ENCODE assay signal across 23 cellular contexts in the genomic region with DNA sequence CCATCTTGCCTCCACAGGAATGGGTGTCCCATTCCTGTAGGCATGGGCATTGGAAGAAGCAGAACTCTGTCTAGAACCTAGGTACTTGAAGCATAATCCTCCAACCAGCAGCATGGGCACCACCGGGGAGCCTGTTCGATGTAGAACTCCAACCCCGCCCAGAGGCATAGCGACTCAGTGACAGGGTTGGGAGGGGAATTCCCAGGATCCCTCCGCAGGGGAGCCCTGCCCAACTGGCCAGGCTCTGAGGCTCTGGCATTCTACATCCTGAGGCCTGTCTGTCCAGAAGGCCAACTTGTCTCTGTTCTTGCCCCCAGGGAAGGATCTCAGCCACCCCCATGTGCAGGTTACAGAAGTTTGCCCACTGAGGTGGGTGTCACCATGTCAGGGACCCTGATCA. TPM values are rescaled to one million over a fixed set of nuclear protein-coding genes. Genes with fewer than 3 reads are reported as not detected.
DNase-seq lines count a peak whose midpoint lies in the region; ATAC-seq and TF ChIP-seq lines count a peak whose summit lies in the region.
"Had no signal": no experiment of that assay in that cellular context is flagged by ENCODE, and none has a peak within 500 bp of the region (broad histone marks: within the 10 kb centered on the region; RNA-seq: fewer than 3 reads in every experiment).

No MANE protein-coding gene starts in this region.

- no peak overlapping the region for H2AFZ ChIP-seq in hepatocyte
- H2AFZ ChIP-seq: GM23338 had no signal

- ATAC-seq in gastrocnemius medialis (no peak), HG02588 (IDR thresholded peaks at IDR 0.05; ENCODE audit: unreplicated experiment) (no peak)
- ATAC-seq: A549, GM12878, GM23338, HCT116 had no signal

- peak; percentile 23 for DNase-seq in Daoy (ENCODE audit: low read depth)
- peak; percentile 19 for DNase-seq in epithelial cell of esophagus (ENCODE audit: low read depth)
- peak; percentile 52 for DNase-seq in kidney tubule cell (ENCODE audit: low spot score)
- no peak for DNase-seq in NAMALWA (ENCODE audit: low spot score)
- no peak for DNase-seq in gastrocnemius medialis
- DNase-seq in hepatocyte (ENCODE audit: low spot score) = no peak
- DNase-seq: 8988T; ACHN; AML-193; BE2C; CD4-positive, alpha-beta T cell; CD8-positive, alpha-beta memory T cell; DMS53; DMS79 treated with DMSO at 0.1 percent for 48 hours; H9 had no signal

- H3K27ac ChIP-seq in gastrocnemius medialis (peak overlapping the region in 1 of 4 donors; percentile 43), hepatocyte (no peak overlapping the region)
- H3K27ac ChIP-seq: A549; BLaER1 treated with 17β-estradiol and CSF1 and Interleukin-3, amounts not matched to agents 10 nM and 100 nM had no signal

- H3K4me3 ChIP-seq in epithelial cell of esophagus (ENCODE audit: low read length) = no peak overlapping the region
- H3K4me3 ChIP-seq in gastrocnemius medialis = no peak overlapping the region
- H3K4me3 ChIP-seq in hepatocyte = no peak overlapping the region
- H3K4me3 ChIP-seq: A549; BLaER1 treated with 17β-estradiol and CSF1 and Interleukin-3, amounts not matched to agents 10 nM and 100 nM; GM12878; GM23338 had no signal

- TF ChIP-seq CTCF in epithelial cell of esophagus (IDR thresholded peaks at IDR 0.05; ENCODE audit: insufficient read depth, low read depth, low read length, missing control alignments) (no peak), gastrocnemius medialis (IDR thresholded peaks at IDR 0.05 in 4 of 5, conservative IDR thresholded peaks at IDR 0.05 in 1 of 5) (no peak), hepatocyte (IDR thresholded peaks at IDR 0.05; ENCODE audit: poor library complexity) (no peak)

- no peaks in the 10 kb centered on the region for H3K79me2 ChIP-seq in hepatocyte

- H3K4me1 ChIP-seq in gastrocnemius medialis (no peaks in the 10 kb centered on the region), hepatocyte (ENCODE audit: insufficient read depth) (no peaks in the 10 kb centered on the region)
- H3K4me1 ChIP-seq: A549, BE2C had no signal

- in situ Hi-C loops in gastrocnemius medialis (cut with MboI; ENCODE audit: low sequenced_read_pairs in 4 of 4) = no loop called here

- H3K9me2 ChIP-seq in hepatocyte (replicated peaks; ENCODE audit: insufficient read depth) = no peaks in the 10 kb centered on the region

- H3K27me3 ChIP-seq in gastrocnemius medialis = no peaks in the 10 kb centered on the region
- H3K27me3 ChIP-seq in hepatocyte = no peaks in the 10 kb centered on the region
- H3K27me3 ChIP-seq: BE2C; BLaER1 treated with 17β-estradiol and CSF1 and Interleukin-3, amounts not matched to agents 10 nM and 100 nM had no signal

- H3K4me2 ChIP-seq in hepatocyte = no peak overlapping the region
- H3K4me2 ChIP-seq: A549; BLaER1 treated with 17β-estradiol and CSF1 and Interleukin-3, amounts not matched to agents 10 nM and 100 nM; GM23338 had no signal

- no peaks in the 10 kb centered on the region for H4K20me1 ChIP-seq in hepatocyte (ENCODE audit: insufficient read depth, poor library complexity, severe bottlenecking)

- no peak for TF ChIP-seq POLR2A in gastrocnemius medialis (IDR thresholded peaks at IDR 0.05)

- H3K9me3 ChIP-seq in gastrocnemius medialis (no peaks in the 10 kb centered on the region), hepatocyte (ENCODE audit: low read depth) (no peaks in the 10 kb centered on the region)
- H3K9me3 ChIP-seq: A549; BE2C; BLaER1 treated with 17β-estradiol and CSF1 and Interleukin-3, amounts not matched to agents 10 nM and 100 nM had no signal

- 71% methylated on average over 5 of the region's 5 CpGs for WGBS in hepatocyte (ENCODE audit: low lambda C conversion rate, missing lambda C conversion rate)

- H3K36me3 ChIP-seq in gastrocnemius medialis (peaks cover 0 to 51% of the 10 kb centered on the region in 2 donors), hepatocyte (replicated peaks; ENCODE audit: insufficient read depth, low read depth) (no peaks in the 10 kb centered on the region)
- H3K36me3 ChIP-seq: BE2C; BLaER1 treated with 17β-estradiol and CSF1 and Interleukin-3, amounts not matched to agents 10 nM and 100 nM had no signal

- intact Hi-C loops in gastrocnemius medialis (cut with DNase I; ENCODE audit: low total_unique reads) = no loop called here

RNA-seq across cellular contexts. Expression of a gene that starts 38.2 kb away (rescaled TPM):
- total RNA-seq in Daoy (2014; rRNA removed; shearing (Covaris generic)) = not detected in 2 replicates
- total RNA-seq in gastrocnemius medialis (10 to 100 TPM; 74.3 to 93.5 (median 81.2) TPM), hepatocyte (0.04 TPM in 1 of 2 replicates, not detected in the other)
- not detected in 2 replicates for polyA plus RNA-seq in hepatocyte
- total RNA-seq: CD4-positive, alpha-beta T cell; CD8-positive, alpha-beta memory T cell; H4; H9 had no signal
- polyA plus RNA-seq: CD14-positive monocyte; CD8-positive, alpha-beta memory T cell; GM23338 had no signal

RNA-seq across cellular contexts. Expression of a gene that starts 50.5 kb away (rescaled TPM):
- total RNA-seq in Daoy (2014; rRNA removed; shearing (Covaris generic)) = 2.6 and 3.4 TPM in 2 replicates
- under 1 TPM; 0.23 to 0.49 (median 0.36) TPM for total RNA-seq in gastrocnemius medialis
- total RNA-seq in hepatocyte = 0.60 and 1.3 TPM in 2 replicates
- 0.18 and 0.19 TPM in 2 replicates for polyA plus RNA-seq in hepatocyte

RNA-seq across cellular contexts. Expression of a gene that starts 53.0 kb away (rescaled TPM):
- not detected in 2 replicates for total RNA-seq in Daoy (2014; rRNA removed; shearing (Covaris generic))
- total RNA-seq in gastrocnemius medialis (not detected), hepatocyte (not detected in 2 replicates)
- polyA plus RNA-seq in hepatocyte = not detected in 2 replicates
- total RNA-seq: GM12878, GM23338, H4 had no signal
- polyA plus RNA-seq: CD14-positive monocyte; CD8-positive, alpha-beta memory T cell; GM23338 had no signal

Comparison
In these comparisons a context has a peak if more than half of its experiments do, and no peak if none do; other contexts are left out.
1. DNase-seq: peak in Daoy (single experiment), epithelial cell of esophagus (single experiment) and kidney tubule cell (single experiment); none in NAMALWA (single experiment), gastrocnemius medialis (0 of 2) and hepatocyte (single experiment).
2. RNA of a gene that starts 38.2 kb away (total RNA-seq): 74.3 to 93.5 TPM in gastrocnemius medialis; not detected in Daoy and 0.04 TPM in hepatocyte; every median in the first group is over 10 times any median in the second.